Comparison of ENCODE assay signal across 12 cellular contexts in the genomic region with DNA sequence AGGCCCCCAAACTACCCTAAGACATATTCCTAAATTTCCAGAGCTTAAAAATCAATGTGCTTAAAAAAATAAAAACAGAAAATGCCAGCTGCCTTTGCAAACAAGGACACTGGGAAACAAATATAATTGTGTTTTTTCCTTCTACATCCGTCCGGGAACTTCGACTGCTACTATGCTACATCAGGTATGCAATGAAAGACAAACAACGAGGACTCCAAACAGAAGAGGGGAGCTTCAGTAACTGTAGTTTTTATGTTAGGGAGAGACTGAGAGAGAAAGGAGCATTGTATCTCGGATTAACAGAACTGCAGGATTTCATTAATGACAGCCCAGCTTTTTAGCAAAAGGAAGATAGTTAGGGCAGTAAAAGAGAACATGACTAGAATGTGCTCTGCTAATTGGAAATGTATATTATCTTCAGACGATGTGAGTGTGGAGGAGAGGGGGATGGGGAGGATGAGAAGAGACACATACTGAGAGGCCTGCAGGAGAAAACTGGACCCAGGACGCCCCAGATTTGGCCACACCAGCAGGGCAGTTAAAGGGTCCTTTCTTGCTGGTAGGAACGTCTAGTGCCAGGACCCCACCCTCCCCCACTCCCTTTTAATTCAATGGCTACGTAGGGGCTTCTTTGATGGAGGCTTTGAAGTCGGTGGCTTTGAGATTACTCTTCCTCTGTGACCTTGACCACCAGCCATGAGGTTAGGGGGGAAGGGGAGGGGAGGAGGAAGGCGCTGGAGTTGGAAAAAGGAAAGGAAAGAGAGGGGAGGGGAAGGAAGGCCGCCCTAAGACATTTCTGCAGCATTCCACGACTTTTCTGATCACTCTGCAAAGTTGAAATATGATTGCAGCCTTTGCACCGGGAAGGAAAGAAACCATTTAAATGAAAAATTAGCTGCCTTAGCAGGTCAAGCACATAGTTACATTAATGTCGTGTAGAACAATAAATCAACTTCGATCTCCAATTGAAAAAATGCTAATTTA.
A peak's percentile ranks its signal among the peaks of the same experiment; 100 is the strongest.
DNase-seq lines count a peak whose midpoint lies in the region; ATAC-seq and TF ChIP-seq lines count a peak whose summit lies in the region.
"Had no signal": no experiment of that assay in that cellular context is flagged by ENCODE, and none has a peak within 500 bp of the region (broad histone marks: within the 10 kb centered on the region; RNA-seq: fewer than 3 reads in every experiment).

No MANE protein-coding gene starts in this region.

- TF ChIP-seq CTCF in fibroblast of mammary gland (conservative IDR thresholded peaks at IDR 0.05; ENCODE audit: control insufficient read depth, insufficient read depth, low read depth, low read length), result no peak
- TF ChIP-seq CTCF in thyroid gland (IDR thresholded peaks at IDR 0.05), result no peak
- no peak for TF ChIP-seq CTCF in upper lobe of left lung (IDR thresholded peaks at IDR 0.05)

- H3K27ac Mint-ChIP-seq in stimulated activated naive CD8-positive, alpha-beta T cell treated with anti-CD3 and anti-CD28 coated beads, Interleukin-15, amount 100 ng/mL, for 72 hours, result no peak overlapping the region
- H3K27ac Mint-ChIP-seq: naive thymus-derived CD4-positive, alpha-beta T cell had no signal

- H3K27ac ChIP-seq in SJCRH30, result peak overlapping the region; percentile 99
- H3K27ac ChIP-seq in muscle layer of colon (ENCODE audit: low read depth, low read length), result no peak overlapping the region
- peak overlapping the region in 2 of 3 donors; percentile 61 to 76 for H3K27ac ChIP-seq in thyroid gland
- no peak overlapping the region for H3K27ac ChIP-seq in upper lobe of left lung

- no peaks in the 10 kb centered on the region for H3K4me1 Mint-ChIP-seq in stimulated activated naive CD8-positive, alpha-beta T cell treated with anti-CD3 and anti-CD28 coated beads, Interleukin-15, amount 100 ng/mL, for 72 hours
- H3K4me1 Mint-ChIP-seq: naive thymus-derived CD4-positive, alpha-beta T cell had no signal

- H3K9ac ChIP-seq in muscle layer of colon (ENCODE audit: low read length), result peak overlapping the region; percentile 31

- H3K4me1 ChIP-seq in SJCRH30 (peaks cover 32% of the 10 kb centered on the region), muscle layer of colon (ENCODE audit: insufficient read depth, low read length) (peaks cover 13% of the 10 kb centered on the region), thyroid gland (peaks cover 5 to 13% of the 10 kb centered on the region in 2 donors), upper lobe of left lung (peaks cover 0 to 13% (median 6%) of the 10 kb centered on the region in 4 donors)

- TF ChIP-seq POLR2A in thyroid gland (IDR thresholded peaks at IDR 0.05), result no peak
- TF ChIP-seq POLR2A in upper lobe of left lung (IDR thresholded peaks at IDR 0.05), result no peak

- DNase-seq in SJCRH30, result peak; percentile 56 to 69
- no peak for DNase-seq in fibroblast of mammary gland (ENCODE audit: low read depth)
- DNase-seq in thyroid gland, result peak; percentile 7 to 12
- DNase-seq in upper lobe of left lung, result no peak
- DNase-seq in activated CD4-positive, alpha-beta T cell treated with anti-CD3 and anti-CD28 coated beads, Interleukin-2, amount 50 U/mL, for 1 hour, result no peak
- no peak for DNase-seq in stimulated activated naive CD8-positive, alpha-beta T cell treated with anti-CD3 and anti-CD28 coated beads, Interleukin-15, amount 100 ng/mL, for 72 hours
- DNase-seq: activated CD4-positive, alpha-beta T cell treated with anti-CD3 and anti-CD28 coated beads, Interleukin-2, amount 50 U/mL, for 4 hours; amniotic stem cell; naive thymus-derived CD4-positive, alpha-beta T cell; stimulated activated CD4-positive, alpha-beta T cell treated with anti-CD3 and anti-CD28 coated beads, Interleukin-4, amount 100 ng/mL, for 24 hours had no signal

- intact Hi-C loops in thyroid gland (cut with DNase I), result no loop called here

- no peak overlapping the region for H3K4me3 Mint-ChIP-seq in stimulated activated naive CD8-positive, alpha-beta T cell treated with anti-CD3 and anti-CD28 coated beads, Interleukin-15, amount 100 ng/mL, for 72 hours
- H3K4me3 Mint-ChIP-seq: naive thymus-derived CD4-positive, alpha-beta T cell had no signal

- H3K27me3 Mint-ChIP-seq in stimulated activated naive CD8-positive, alpha-beta T cell treated with anti-CD3 and anti-CD28 coated beads, Interleukin-15, amount 100 ng/mL, for 72 hours, result peaks cover 48% of the 10 kb centered on the region

- ATAC-seq in upper lobe of left lung (ENCODE audit: low FRiP score in 2 of 2) (no peak), GM21825 (IDR thresholded peaks at IDR 0.05; ENCODE audit: unreplicated experiment) (no peak)
- ATAC-seq in stimulated activated naive CD8-positive, alpha-beta T cell treated with anti-CD3 and anti-CD28 coated beads, Interleukin-15, amount 100 ng/mL, for 72 hours, result no peak
- ATAC-seq: naive thymus-derived CD4-positive, alpha-beta T cell had no signal

- H3K9me3 ChIP-seq in SJCRH30 (replicated peaks) (no peaks in the 10 kb centered on the region), muscle layer of colon (ENCODE audit: low read length) (no peaks in the 10 kb centered on the region), thyroid gland (no peaks in the 10 kb centered on the region), upper lobe of left lung (no peaks in the 10 kb centered on the region)

- no peaks in the 10 kb centered on the region for H3K9me3 Mint-ChIP-seq in stimulated activated naive CD8-positive, alpha-beta T cell treated with anti-CD3 and anti-CD28 coated beads, Interleukin-15, amount 100 ng/mL, for 72 hours

- no peaks in the 10 kb centered on the region; the same call in 1 of the 2 replicates for H3K36me3 ChIP-seq in SJCRH30
- no peaks in the 10 kb centered on the region for H3K36me3 ChIP-seq in muscle layer of colon (ENCODE audit: insufficient read depth, low read length)
- no peaks in the 10 kb centered on the region for H3K36me3 ChIP-seq in thyroid gland
- no peaks in the 10 kb centered on the region for H3K36me3 ChIP-seq in upper lobe of left lung

- H3K4me3 ChIP-seq in SJCRH30 (peak overlapping the region; percentile 44), fibroblast of mammary gland (ENCODE audit: control insufficient read depth, low read depth, low read length) (peak overlapping the region; percentile 46), muscle layer of colon (ENCODE audit: low read depth in 1 of 2, low read length in 2 of 2) (peak overlapping the region; percentile 16 to 55), thyroid gland (replicated peaks in 1 of 3) (peak overlapping the region in 1 of 3 donors; percentile 7), upper lobe of left lung (peak overlapping the region in 2 of 4 donors; percentile 25 to 29)

- WGBS in thyroid gland, 2 donors, result 17 to 23% methylated on average over 16 of the region's 16 CpGs
- WGBS in upper lobe of left lung, 2 donors, result 38 to 41% methylated on average over 16 of the region's 16 CpGs

- H3K27me3 ChIP-seq in SJCRH30 (no peaks in the 10 kb centered on the region), muscle layer of colon (ENCODE audit: control insufficient read depth in 1 of 2, insufficient read depth in 2 of 2, low read length in 2 of 2) (no peaks in the 10 kb centered on the region), thyroid gland (no peaks in the 10 kb centered on the region), upper lobe of left lung (peaks cover 0 to 3% (median 0%) of the 10 kb centered on the region in 4 donors)

- no peak for TF ChIP-seq EP300 in upper lobe of left lung (IDR thresholded peaks at IDR 0.05)

Comparison
In these comparisons a context has a peak if more than half of its experiments do, and no peak if none do; other contexts are left out.
1. DNase-seq: peak in SJCRH30 (2 of 2) and thyroid gland (2 of 2); none in fibroblast of mammary gland (single experiment), upper lobe of left lung (0 of 2), activated CD4-positive, alpha-beta T cell treated with anti-CD3 and anti-CD28 coated beads, Interleukin-2, amount 50 U/mL, for 1 hour (single experiment) and stimulated activated naive CD8-positive, alpha-beta T cell treated with anti-CD3 and anti-CD28 coated beads, Interleukin-15, amount 100 ng/mL, for 72 hours (0 of 2).
2. H3K27ac ChIP-seq: peak in SJCRH30 (single experiment) and thyroid gland (2 of 3); none in muscle layer of colon (single experiment) and upper lobe of left lung (0 of 4).